8 cellular contexts compared by ENCODE assay signal in genomic region chr19:43826787-43827754, GRCh38. TPM values are rescaled to one million over a fixed set of nuclear protein-coding genes. Genes with fewer than 3 reads are reported as not detected.
A peak's percentile ranks its signal among the peaks of the same experiment; 100 is the strongest.
DNase-seq lines count a peak whose midpoint lies in the region; ATAC-seq, FAIRE-seq and TF ChIP-seq lines count a peak whose summit lies in the region.

Gene ZNF283 (plus strand): TSS chr19:43827321. CDS start chr19:43833505, 6,184 bp downstream.

- TF ChIP-seq POLR2A in uterus (IDR thresholded peaks at IDR 0.05) = no peak

- peaks cover 48% of the 10 kb centered on the region for H3K9me3 Mint-ChIP-seq in T-helper 2 cell treated with Interferon-gamma antibody and Interleukin-4, amounts not matched to agents 5 μg/mL and 100 μg/mL, for 36 hours

- H3K27ac ChIP-seq in hepatocyte (peak within 1 kb of the TSS; percentile 80), uterus (peak within 1 kb of the TSS; percentile 43 to 65)

- H3K4me3 Mint-ChIP-seq in T-helper 2 cell treated with Interferon-gamma antibody and Interleukin-4, amounts not matched to agents 5 μg/mL and 100 μg/mL, for 36 hours = peak within 1 kb of the TSS; percentile 89

- TF ChIP-seq CTCF in hepatocyte (IDR thresholded peaks at IDR 0.05; ENCODE audit: poor library complexity) (no peak), uterus (IDR thresholded peaks at IDR 0.05) (peak in 1 of 4 experiments; percentile 6)

- H3K36me3 Mint-ChIP-seq in T-helper 2 cell treated with Interferon-gamma antibody and Interleukin-4, amounts not matched to agents 5 μg/mL and 100 μg/mL, for 36 hours (ENCODE audit: low read depth) = peaks cover 34% of the 10 kb centered on the region

- FAIRE-seq in G401.6 (lab: Jason Lieb, UNC) = peak; percentile 67

- H3K4me1 Mint-ChIP-seq in T-helper 2 cell treated with Interferon-gamma antibody and Interleukin-4, amounts not matched to agents 5 μg/mL and 100 μg/mL, for 36 hours (ENCODE audit: low read depth) = peaks cover 16% of the 10 kb centered on the region

- H4K20me1 ChIP-seq in hepatocyte (ENCODE audit: insufficient read depth, poor library complexity, severe bottlenecking) = no peaks in the 10 kb centered on the region

- intact Hi-C loops in uterus (cut with DNase I; ENCODE audit: low total_unique reads) = no loop called here

- no peaks in the 10 kb centered on the region for H3K9me2 ChIP-seq in hepatocyte (replicated peaks; ENCODE audit: insufficient read depth)

- no peaks in the 10 kb centered on the region for H3K36me3 ChIP-seq in hepatocyte (replicated peaks; ENCODE audit: insufficient read depth, low read depth)
- H3K36me3 ChIP-seq in uterus = no peaks in the 10 kb centered on the region

- peak; percentile 57 for DNase-seq in NCI-H1694 treated with DMSO at 0.1 percent for 48 hours (lab: John Stamatoyannopoulos, UW)
- peak; percentile 79 for DNase-seq in T-helper 2 cell treated with Interferon-gamma antibody and Interleukin-4, amounts not matched to agents 5 μg/mL and 100 μg/mL, for 36 hours (ENCODE audit: low spot score)
- DNase-seq in astrocyte of the hippocampus (ENCODE audit: low read depth, low spot score) = peak; percentile 96
- peak; percentile 90 for DNase-seq in hepatocyte (ENCODE audit: low spot score)
- peak; percentile 90 for DNase-seq in putamen (ENCODE audit: low spot score)
- DNase-seq in uterus = peak; percentile 89 to 90

- H3K4me2 ChIP-seq in hepatocyte = peak within 1 kb of the TSS; percentile 77

- 51% methylated on average over 45 of the region's 46 CpGs for WGBS in hepatocyte (ENCODE audit: low lambda C conversion rate, missing lambda C conversion rate)

- no peaks in the 10 kb centered on the region for H3K27me3 ChIP-seq in hepatocyte
- no peaks in the 10 kb centered on the region for H3K27me3 ChIP-seq in uterus

- peak; percentile 76 for ATAC-seq in HG02610 (IDR thresholded peaks at IDR 0.05; ENCODE audit: unreplicated experiment)

- H3K4me1 ChIP-seq in hepatocyte (ENCODE audit: insufficient read depth) (no peaks in the 10 kb centered on the region), uterus (no peaks in the 10 kb centered on the region)

- H3K4me3 ChIP-seq in hepatocyte = peak within 1 kb of the TSS; percentile 34
- peak within 1 kb of the TSS; percentile 57 to 61 for H3K4me3 ChIP-seq in uterus

- H2AFZ ChIP-seq in hepatocyte = peak within 1 kb of the TSS; percentile 87

- no peaks in the 10 kb centered on the region for H3K9me3 ChIP-seq in hepatocyte (ENCODE audit: low read depth)
- no peaks in the 10 kb centered on the region for H3K9me3 ChIP-seq in uterus

- H3K27ac Mint-ChIP-seq in T-helper 2 cell treated with Interferon-gamma antibody and Interleukin-4, amounts not matched to agents 5 μg/mL and 100 μg/mL, for 36 hours = peak within 1 kb of the TSS; percentile 56

- H3K27me3 Mint-ChIP-seq in T-helper 2 cell treated with Interferon-gamma antibody and Interleukin-4, amounts not matched to agents 5 μg/mL and 100 μg/mL, for 36 hours (ENCODE audit: low read depth) = peaks cover 2% of the 10 kb centered on the region

- H3K79me2 ChIP-seq in hepatocyte = no peaks in the 10 kb centered on the region

RNA-seq across cellular contexts. Expression of gene ZNF283, which starts in this region (rescaled TPM):
- total RNA-seq in hepatocyte (7.6 and 10.7 TPM in 2 replicates), uterus (10 to 100 TPM in 3 of 4 donors, 1 to 10 TPM in 1; 1.8 to 52.6 (median 14.1) TPM)
- polyA plus RNA-seq in hepatocyte = 1.8 and 2.1 TPM in 2 replicates

Comparison
In these comparisons a context has a peak if more than half of its experiments do, and no peak if none do; other contexts are left out.
1. Peak in every context shown above with its lines: DNase-seq, ATAC-seq, H3K4me3 ChIP-seq and H3K27ac ChIP-seq.